Comparison of ENCODE assay signal across 8 cellular contexts in the genomic region with DNA sequence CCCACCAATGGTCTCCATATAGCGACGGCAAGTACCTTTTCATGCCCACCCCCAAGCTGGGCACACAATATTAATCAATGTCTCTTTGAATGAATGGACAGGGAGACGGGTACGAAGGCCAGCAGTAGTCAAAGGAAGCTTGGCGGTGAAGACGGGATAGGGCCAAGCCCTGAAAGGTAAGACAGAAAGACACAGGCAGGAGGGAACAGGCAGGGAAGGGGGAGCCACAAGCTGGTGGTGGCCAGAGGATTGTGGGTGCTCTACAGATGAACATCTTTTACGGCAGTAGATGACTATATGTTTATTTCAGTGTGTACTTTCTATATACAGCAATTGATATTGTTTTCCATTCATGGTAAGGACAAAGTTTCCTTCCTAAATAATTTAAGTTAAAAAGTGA. TPM values are rescaled to one million over a fixed set of nuclear protein-coding genes. Genes with fewer than 3 reads are reported as not detected.
DNase-seq lines count a peak whose midpoint lies in the region; ATAC-seq and TF ChIP-seq lines count a peak whose summit lies in the region.

No MANE protein-coding gene starts in this region.

- H3K4me3 ChIP-seq in heart right ventricle (peak overlapping the region in 1 of 10 donors; percentile 17), ascending aorta (no peak overlapping the region), muscle layer of colon (ENCODE audit: low read depth in 1 of 2, low read length in 2 of 2) (no peak overlapping the region), upper lobe of right lung (no peak overlapping the region)

- H3K36me3 ChIP-seq in heart right ventricle (peaks cover 0 to 59% (median 0%) of the 10 kb centered on the region in 9 donors), ascending aorta (no peaks in the 10 kb centered on the region), muscle layer of colon (ENCODE audit: insufficient read depth, low read length) (peaks cover 12% of the 10 kb centered on the region), upper lobe of right lung (peaks cover 7% of the 10 kb centered on the region)

- peaks cover 10 to 100% (median 64%) of the 10 kb centered on the region in 9 donors for H3K4me1 ChIP-seq in heart right ventricle
- H3K4me1 ChIP-seq in ascending aorta, result peaks cover 0 to 31% of the 10 kb centered on the region in 2 donors
- H3K4me1 ChIP-seq in muscle layer of colon (ENCODE audit: insufficient read depth, low read length), result peaks cover 77% of the 10 kb centered on the region
- H3K4me1 ChIP-seq in upper lobe of right lung, result peaks cover 55% of the 10 kb centered on the region

- no peaks in the 10 kb centered on the region for H3K27me3 ChIP-seq in heart right ventricle
- no peaks in the 10 kb centered on the region for H3K27me3 ChIP-seq in ascending aorta
- no peaks in the 10 kb centered on the region for H3K27me3 ChIP-seq in muscle layer of colon (ENCODE audit: control insufficient read depth in 1 of 2, insufficient read depth in 2 of 2, low read length in 2 of 2)
- no peaks in the 10 kb centered on the region for H3K27me3 ChIP-seq in upper lobe of right lung

- intact Hi-C loops in heart right ventricle (cut with DNase I) (no loop called here), Right ventricle myocardium inferior (cut with DNase I) (no loop called here), ascending aorta (cut with DNase I) (no loop called here), upper lobe of right lung (cut with DNase I) (no loop called here)

- DNase-seq in heart right ventricle (no peak), Right ventricle myocardium inferior (ENCODE audit: missing footprints) (no peak), ascending aorta (ENCODE audit: low spot score in 2 of 2) (no peak), upper lobe of right lung (no peak), midbrain (lab: John Stamatoyannopoulos, UW) (no peak)

- H3K9me3 ChIP-seq in heart right ventricle, result no peaks in the 10 kb centered on the region
- no peaks in the 10 kb centered on the region for H3K9me3 ChIP-seq in ascending aorta
- no peaks in the 10 kb centered on the region for H3K9me3 ChIP-seq in muscle layer of colon (ENCODE audit: low read length)
- H3K9me3 ChIP-seq in upper lobe of right lung, result no peaks in the 10 kb centered on the region

- ATAC-seq in heart right ventricle, result no peak
- ATAC-seq in Right ventricle myocardium inferior, result no peak
- no peak for ATAC-seq in upper lobe of right lung
- no peak for ATAC-seq in GM18909 (IDR thresholded peaks at IDR 0.05; ENCODE audit: poor library complexity, unreplicated experiment)
- ATAC-seq in HG02623 (IDR thresholded peaks at IDR 0.05; ENCODE audit: unreplicated experiment), result no peak

- WGBS in heart right ventricle, 2 donors, result 74 to 81% methylated on average over 7 of the region's 7 CpGs

- H3K27ac ChIP-seq in heart right ventricle (peak overlapping the region in 9 of 10 donors; percentile 19 to 86 (median 64)), ascending aorta (peak overlapping the region; percentile 68 to 72), muscle layer of colon (ENCODE audit: low read depth, low read length) (peak overlapping the region; percentile 60), upper lobe of right lung (peak overlapping the region; percentile 73)

- no peak for TF ChIP-seq CTCF in heart right ventricle (IDR thresholded peaks at IDR 0.05)
- TF ChIP-seq CTCF in ascending aorta (IDR thresholded peaks at IDR 0.05), result no peak
- no peak for TF ChIP-seq CTCF in upper lobe of right lung (IDR thresholded peaks at IDR 0.05)

- peak overlapping the region; percentile 28 for H3K9ac ChIP-seq in muscle layer of colon (ENCODE audit: low read length)

RNA-seq across cellular contexts. Expression of a gene that starts 16.3 kb away (rescaled TPM):
- total RNA-seq in heart right ventricle (100 to 1,000 TPM; 207 to 307 (median 228) TPM), Right ventricle myocardium inferior (267 TPM), ascending aorta (102 TPM), upper lobe of right lung (237 TPM)
- polyA plus RNA-seq in heart right ventricle, result 100 to 1,000 TPM; 158 to 236 TPM
